Comparison of ENCODE assay signal across 1 cellular context in the genomic region with DNA sequence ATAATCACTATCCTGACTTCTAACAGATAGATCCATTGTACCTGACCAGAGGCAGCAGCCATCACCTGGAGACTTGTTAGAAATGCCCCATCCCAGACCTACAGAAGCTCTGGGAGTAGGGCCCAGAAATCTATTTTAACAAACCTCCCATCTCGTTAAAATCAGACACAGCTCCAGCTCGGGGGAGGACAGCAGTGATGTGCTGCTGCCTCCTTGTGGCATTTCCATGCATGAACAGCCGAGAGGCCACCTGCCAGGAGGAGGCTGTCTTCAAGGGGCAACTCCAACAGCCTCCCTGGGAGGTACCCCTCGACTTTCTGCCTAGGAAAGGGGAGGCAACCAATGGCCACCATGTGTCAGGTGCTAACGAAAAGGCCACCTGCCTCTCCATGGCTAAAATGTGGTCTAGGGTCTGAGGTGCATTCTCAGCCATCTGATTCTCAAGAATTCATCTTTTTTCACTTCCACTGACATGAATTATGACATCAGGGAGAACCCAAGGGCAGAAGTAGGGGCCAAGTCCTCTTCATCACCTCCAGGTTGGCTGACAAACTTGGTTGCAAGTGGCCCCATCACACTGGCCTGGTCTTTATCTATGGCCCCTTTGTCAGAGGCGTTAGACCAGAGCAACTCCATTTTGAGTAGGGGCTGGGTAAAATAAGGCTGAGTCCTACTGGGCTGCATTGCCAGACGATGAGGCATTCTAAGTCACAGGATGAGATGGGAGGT.
TF ChIP-seq lines count a peak whose summit lies in the region.

No MANE protein-coding gene starts in this region.

TF ChIP-seq in K562, 482 proteins besides CTCF, POLR2A, EP300 and RAD21:
- TF ChIP-seq NR2C1 (IDR thresholded peaks at IDR 0.05), result no peak
- peak; percentile 32; the same call in 1 of the 2 replicates for TF ChIP-seq NR2C1 (tag; IDR thresholded peaks at IDR 0.05)
- TF ChIP-seq, protein P1, sequence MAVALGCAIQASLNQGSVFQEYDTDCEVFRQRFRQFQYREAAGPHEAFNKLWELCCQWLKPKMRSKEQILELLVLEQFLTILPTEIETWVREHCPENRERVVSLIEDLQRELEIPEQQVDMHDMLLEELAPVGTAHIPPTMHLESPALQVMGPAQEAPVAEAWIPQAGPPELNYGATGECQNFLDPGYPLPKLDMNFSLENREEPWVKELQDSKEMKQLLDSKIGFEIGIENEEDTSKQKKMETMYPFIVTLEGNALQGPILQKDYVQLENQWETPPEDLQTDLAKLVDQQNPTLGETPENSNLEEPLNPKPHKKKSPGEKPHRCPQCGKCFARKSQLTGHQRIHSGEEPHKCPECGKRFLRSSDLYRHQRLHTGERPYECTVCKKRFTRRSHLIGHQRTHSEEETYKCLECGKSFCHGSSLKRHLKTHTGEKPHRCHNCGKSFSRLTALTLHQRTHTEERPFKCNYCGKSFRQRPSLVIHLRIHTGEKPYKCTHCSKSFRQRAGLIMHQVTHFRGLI (CRISPR knock-in tag; IDR thresholded peaks at IDR 0.05), result no peak
- 0 out of 2 replicates have a peak, but pooled peaks have one; percentile 33 for TF ChIP-seq KLF16 (IDR thresholded peaks at IDR 0.05)
- TF ChIP-seq MEIS2 (IDR thresholded peaks at IDR 0.05; ENCODE audit: partially characterized antibody), result peak; percentile 61
- TF ChIP-seq HNRNPLL (IDR thresholded peaks at IDR 0.05; ENCODE audit: low read depth, low read length, poor library complexity, severe bottlenecking), result no peak
- peak; percentile 61; the same call in 1 of the 2 replicates for TF ChIP-seq ARID2 (IDR thresholded peaks at IDR 0.05)
- TF ChIP-seq PTRF (tag; IDR thresholded peaks at IDR 0.05), result peak; percentile 61; the same call in 1 of the 2 replicates
- TF ChIP-seq, protein P2, sequence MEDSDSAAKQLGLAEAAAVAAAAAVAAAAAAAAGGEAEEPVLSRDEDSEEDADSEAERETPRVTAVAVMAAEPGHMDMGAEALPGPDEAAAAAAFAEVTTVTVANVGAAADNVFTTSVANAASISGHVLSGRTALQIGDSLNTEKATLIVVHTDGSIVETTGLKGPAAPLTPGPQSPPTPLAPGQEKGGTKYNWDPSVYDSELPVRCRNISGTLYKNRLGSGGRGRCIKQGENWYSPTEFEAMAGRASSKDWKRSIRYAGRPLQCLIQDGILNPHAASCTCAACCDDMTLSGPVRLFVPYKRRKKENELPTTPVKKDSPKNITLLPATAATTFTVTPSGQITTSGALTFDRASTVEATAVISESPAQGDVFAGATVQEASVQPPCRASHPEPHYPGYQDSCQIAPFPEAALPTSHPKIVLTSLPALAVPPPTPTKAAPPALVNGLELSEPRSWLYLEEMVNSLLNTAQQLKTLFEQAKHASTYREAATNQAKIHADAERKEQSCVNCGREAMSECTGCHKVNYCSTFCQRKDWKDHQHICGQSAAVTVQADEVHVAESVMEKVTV (CRISPR knock-in tag; IDR thresholded peaks at IDR 0.05), result peak; percentile 86
- no peak for TF ChIP-seq NR4A1 (CRISPR knock-in tag; IDR thresholded peaks at IDR 0.05)
- TF ChIP-seq NR4A1 (tag; IDR thresholded peaks at IDR 0.05), result peak; percentile 64
- TF ChIP-seq PTTG1 (tag; IDR thresholded peaks at IDR 0.05; ENCODE audit: low read depth), result 0 out of 2 replicates have a peak, but pooled peaks have one; percentile 29
- TF ChIP-seq RAD51 (IDR thresholded peaks at IDR 0.05; ENCODE audit: borderline replicate concordance, low read depth), result no peak
- TF ChIP-seq SMC3 (conservative IDR thresholded peaks at IDR 0.05; ENCODE audit: insufficient read depth, low read depth, low read length), result peak; percentile 81
- TF ChIP-seq ELF1 (tag; IDR thresholded peaks at IDR 0.05), result no peak
